22 cellular contexts compared by ENCODE assay signal in genomic region chr6:151052021-151052646, GRCh38.
DNase-seq lines count a peak whose midpoint lies in the region; ATAC-seq, FAIRE-seq and TF ChIP-seq lines count a peak whose summit lies in the region.
"Had no signal": no experiment of that assay in that cellular context is flagged by ENCODE, and none has a peak within 500 bp of the region (broad histone marks: within the 10 kb centered on the region; RNA-seq: fewer than 3 reads in every experiment).

No MANE protein-coding gene starts in this region.

- peaks cover 18% of the 10 kb centered on the region for H3K4me1 ChIP-seq in RWPE2 (ENCODE audit: insufficient read depth, poor library complexity, severe bottlenecking)
- H3K4me1 ChIP-seq in keratinocyte (ENCODE audit: control insufficient read depth, extremely low read depth, insufficient read depth, low read length): peaks cover 23% of the 10 kb centered on the region
- no peaks in the 10 kb centered on the region for H3K4me1 ChIP-seq in Peyer's patch
- no peaks in the 10 kb centered on the region for H3K4me1 ChIP-seq in HAP-1

- no peaks in the 10 kb centered on the region for H4K20me1 ChIP-seq in keratinocyte (ENCODE audit: control insufficient read depth, extremely low read depth, insufficient read depth, low read length)

- H3K27me3 ChIP-seq in RWPE2 (ENCODE audit: insufficient read depth, poor library complexity, severe bottlenecking) (no peaks in the 10 kb centered on the region), keratinocyte (ENCODE audit: control insufficient read depth, extremely low read depth, insufficient read depth, low read length) (no peaks in the 10 kb centered on the region), Peyer's patch (no peaks in the 10 kb centered on the region), HAP-1 (ENCODE audit: low read depth) (no peaks in the 10 kb centered on the region)
- H3K27me3 ChIP-seq: ovary, sigmoid colon, stomach, tibial artery had no signal

- H3K79me2 ChIP-seq in keratinocyte (ENCODE audit: control insufficient read depth, insufficient read depth, low read length): no peaks in the 10 kb centered on the region

- H3K9me3 ChIP-seq in RWPE2 (ENCODE audit: severe bottlenecking) (no peaks in the 10 kb centered on the region), keratinocyte (ENCODE audit: control insufficient read depth, low read depth, low read length) (no peaks in the 10 kb centered on the region), Peyer's patch (no peaks in the 10 kb centered on the region), HAP-1 (no peaks in the 10 kb centered on the region)
- H3K9me3 ChIP-seq: ovary, sigmoid colon, stomach, tibial artery had no signal

- dilution Hi-C loops in keratinocyte (cut with MboI; ENCODE audit: extremely low pct_ligation_motif_present, low sequenced_read_pairs): no loop called here

- peak; percentile 45 for DNase-seq in HPDE6-E6E7 (ENCODE audit: extremely low spot score)
- DNase-seq in RWPE2 (ENCODE audit: low spot score): peak; percentile 84
- DNase-seq in keratinocyte (ENCODE audit: low read depth, low spot score): peak; percentile 95
- DNase-seq in renal cortical epithelial cell (ENCODE audit: low read depth): peak; percentile 22
- DNase-seq in Peyer's patch: no peak
- DNase-seq in HAP-1 (ENCODE audit: low spot score in 2 of 2): no peak
- DNase-seq: activated CD4-positive, alpha-beta T cell treated with anti-CD3 and anti-CD28 coated beads, Interleukin-2, amount 10 ng/mL, durations not matched to agents 24 days and 14 days; activated naive CD4-positive, alpha-beta T cell treated with anti-CD3 and anti-CD28 coated beads, Interleukin-2, amount 10 ng/mL, durations not matched to agents 7 days and 5 days; aorta; CD4-positive, alpha-beta memory T cell; central memory CD4-positive, alpha-beta T cell; left colon; naive thymus-derived CD4-positive, alpha-beta T cell; NCI-H187; NCI-H526; ovary; sigmoid colon; stimulated activated CD4-positive, alpha-beta T cell treated with anti-CD3 and anti-CD28 coated beads, Interleukin-15, amount 100 ng/mL, for 24 hours; stomach; tibial artery; WERI-Rb-1 had no signal

- TF ChIP-seq CTCF in RWPE2 (IDR thresholded peaks at IDR 0.05; ENCODE audit: poor library complexity, severe bottlenecking): peak; percentile 27
- peak; percentile 40 to 54 (median 48) for TF ChIP-seq CTCF in keratinocyte (optimal IDR thresholded peaks at IDR 0.05 in 1 of 3, IDR thresholded peaks at IDR 0.05 in 1 of 3, conservative IDR thresholded peaks at IDR 0.05 in 1 of 3; ENCODE audit: extremely low read depth in 1 of 3, insufficient read depth in 2 of 3, low read length in 3 of 3)
- TF ChIP-seq CTCF in Peyer's patch (IDR thresholded peaks at IDR 0.05): no peak

- H3K9me1 ChIP-seq in keratinocyte (ENCODE audit: control insufficient read depth, extremely low read depth, insufficient read depth, low read length): no peaks in the 10 kb centered on the region

- H3K27ac ChIP-seq in RWPE2 (ENCODE audit: poor library complexity, severe bottlenecking) (peak overlapping the region; percentile 66), keratinocyte (ENCODE audit: control insufficient read depth, insufficient read depth, low read length) (peak overlapping the region; percentile 63), Peyer's patch (no peak overlapping the region)
- H3K27ac ChIP-seq: ovary, sigmoid colon, stomach, tibial artery, WERI-Rb-1 had no signal

- H3K36me3 ChIP-seq in RWPE2 (ENCODE audit: low read depth) (peaks cover under 1% of the 10 kb centered on the region; the same call in 1 of the 2 replicates), keratinocyte (ENCODE audit: control insufficient read depth in 2 of 2, extremely low read depth in 1 of 2, insufficient read depth in 2 of 2, low read length in 2 of 2) (peaks cover 0 to 11% of the 10 kb centered on the region in 2 experiments), Peyer's patch (no peaks in the 10 kb centered on the region), HAP-1 (replicated peaks) (peaks cover 7% of the 10 kb centered on the region)
- H3K36me3 ChIP-seq: ovary, sigmoid colon, tibial artery, WERI-Rb-1 had no signal

- no peak overlapping the region for H2AFZ ChIP-seq in keratinocyte (ENCODE audit: control insufficient read depth, low read length)

- ATAC-seq in RWPE2 (ENCODE audit: low read depth) (peak; percentile 96), GM21447 (IDR thresholded peaks at IDR 0.05; ENCODE audit: unreplicated experiment) (no peak)
- ATAC-seq: left colon; naive thymus-derived CD4-positive, alpha-beta T cell had no signal

- in situ Hi-C loops in HAP-1 (cut with MboI; ENCODE audit: low sequenced_read_pairs): no loop called here

- no peak overlapping the region for H3K9ac ChIP-seq in keratinocyte (ENCODE audit: control insufficient read depth, extremely low read depth, insufficient read depth, low read length)

- peak overlapping the region; percentile 29 for H3K4me2 ChIP-seq in keratinocyte (ENCODE audit: control insufficient read depth, extremely low read depth, insufficient read depth, low read depth, low read length)

- FAIRE-seq in keratinocyte (lab: Jason Lieb, UNC): peak; percentile 99

- TF ChIP-seq POLR2A in Peyer's patch (IDR thresholded peaks at IDR 0.05): no peak

- H3K4me3 ChIP-seq in RWPE2 (ENCODE audit: severe bottlenecking): no peak overlapping the region
- no peak overlapping the region for H3K4me3 ChIP-seq in keratinocyte (ENCODE audit: control insufficient read depth in 2 of 3, extremely low read depth in 1 of 3, insufficient read depth in 2 of 3, low read depth in 1 of 3, low read length in 3 of 3)
- no peak overlapping the region for H3K4me3 ChIP-seq in Peyer's patch
- no peak overlapping the region for H3K4me3 ChIP-seq in HAP-1
- H3K4me3 ChIP-seq: ovary, sigmoid colon, stomach, tibial artery had no signal

Comparison
In these comparisons a context has a peak if more than half of its experiments do, and no peak if none do; other contexts are left out.
1. DNase-seq: peak in HPDE6-E6E7 (single experiment), RWPE2 (single experiment), keratinocyte (single experiment) and renal cortical epithelial cell (single experiment); none in Peyer's patch (0 of 3) and HAP-1 (0 of 2).
2. H3K27ac ChIP-seq: peak in RWPE2 (single experiment) and keratinocyte (single experiment); none in Peyer's patch (0 of 4).
3. CTCF ChIP-seq: peak in RWPE2 (single experiment) and keratinocyte (3 of 3); none in Peyer's patch (0 of 6).